8 cellular contexts compared by ENCODE assay signal in the genomic region with DNA sequence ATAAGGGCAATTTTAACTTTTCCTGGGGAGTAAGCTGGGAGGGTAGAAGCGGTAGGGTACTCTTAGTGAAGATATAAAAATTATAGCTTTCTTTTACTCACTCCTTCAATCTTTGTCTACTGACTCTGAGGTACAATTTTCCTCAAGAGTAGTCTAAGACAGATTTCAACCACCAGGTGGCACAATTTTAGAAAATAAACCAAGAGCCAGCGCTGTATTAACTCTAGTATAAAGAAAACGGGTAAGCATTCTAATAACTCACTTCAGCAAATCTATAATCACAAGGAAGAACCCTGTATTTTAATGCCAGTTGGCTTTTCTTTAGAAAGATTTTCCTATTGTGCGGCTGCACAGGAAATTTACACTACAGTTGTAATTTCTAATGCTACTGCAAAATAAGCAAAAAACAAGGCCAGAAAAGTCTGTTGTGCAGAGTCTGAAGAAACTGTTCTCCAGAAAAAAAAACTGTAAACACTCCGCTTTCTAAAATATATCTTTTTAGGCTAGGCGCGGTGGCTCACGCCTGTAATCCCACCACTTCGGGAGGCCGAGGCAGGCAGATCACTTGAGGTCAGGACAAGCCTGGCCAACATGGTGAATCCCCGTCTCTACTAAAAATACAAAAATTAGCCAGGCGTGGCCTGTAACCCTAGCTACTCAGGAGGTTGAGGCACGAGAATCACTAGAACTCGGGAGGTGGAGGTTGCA. TPM values are rescaled to one million over a fixed set of nuclear protein-coding genes. Genes with fewer than 3 reads are reported as not detected.
A peak's percentile ranks its signal among the peaks of the same experiment; 100 is the strongest.
DNase-seq lines count a peak whose midpoint lies in the region; ATAC-seq and TF ChIP-seq lines count a peak whose summit lies in the region.

No MANE protein-coding gene starts in this region.

- H3K4me1 Mint-ChIP-seq in T-cell (peaks cover 53 to 65% (median 65%) of the 10 kb centered on the region in 3 donors), endothelial cell (ENCODE audit: unreplicated experiment) (peaks cover 15% of the 10 kb centered on the region), nephron progenitor cell (peaks cover 45% of the 10 kb centered on the region)

- POLR2A ChIA-PET in T-cell (lab: Charles Lee): interaction anchor here (0.6 to 0.7 kb wide), 5 partner anchors 11 to 1399 kb away, joined by 3 to 6 read pairs (median 3); no protein-coding TSS in a partner anchor

- H3K27me3 Mint-ChIP-seq in T-cell (no peaks in the 10 kb centered on the region), endothelial cell (ENCODE audit: unreplicated experiment) (peaks cover 3% of the 10 kb centered on the region), nephron progenitor cell (ENCODE audit: low read depth, poor library complexity) (no peaks in the 10 kb centered on the region)

- H3K4me3 Mint-ChIP-seq in T-cell (peak overlapping the region; percentile 68 to 88 (median 78)), endothelial cell (ENCODE audit: unreplicated experiment) (peak overlapping the region; percentile 56), nephron progenitor cell (peak overlapping the region; percentile 97)

- H3K27ac Mint-ChIP-seq in T-cell (peak overlapping the region; percentile 82 to 93), endothelial cell (ENCODE audit: unreplicated experiment) (no peak overlapping the region), nephron progenitor cell (peak overlapping the region; percentile 21)

- no peaks in the 10 kb centered on the region for H3K9me3 Mint-ChIP-seq in T-cell
- no peaks in the 10 kb centered on the region for H3K9me3 Mint-ChIP-seq in endothelial cell (ENCODE audit: unreplicated experiment)
- H3K9me3 Mint-ChIP-seq in nephron progenitor cell: peaks cover 9% of the 10 kb centered on the region

- DNase-seq in activated T-cell treated with anti-CD3 and anti-CD28 coated beads for 4 hours (peak; percentile 26), LoVo (ENCODE audit: low spot score) (peak; percentile 70), T-cell (peak in 13 of 34 experiments; percentile 11 to 50 (median 24)), endothelial cell (ENCODE audit: low spot score) (peak; percentile 25), nephron progenitor cell (peak; percentile 12)
- DNase-seq in activated T-cell treated with anti-CD3 and anti-CD28 coated beads, Interleukin-2, amount 50 U/mL, for 48 hours: no peak

- H3K36me3 Mint-ChIP-seq in T-cell: peaks cover 8% of the 10 kb centered on the region
- H3K36me3 Mint-ChIP-seq in endothelial cell (ENCODE audit: low read depth, unreplicated experiment): peaks cover 3% of the 10 kb centered on the region
- peaks cover 28% of the 10 kb centered on the region for H3K36me3 Mint-ChIP-seq in nephron progenitor cell (ENCODE audit: low read depth)

- TF ChIP-seq CTCF in endothelial cell (IDR thresholded peaks at IDR 0.05; ENCODE audit: unreplicated experiment): peak; percentile 81
- peak; percentile 74 for TF ChIP-seq CTCF in nephron progenitor cell (IDR thresholded peaks at IDR 0.05)

- ATAC-seq in T-cell (replicated peaks in 1 of 4): no peak
- ATAC-seq in GM21423 (IDR thresholded peaks at IDR 0.05; ENCODE audit: unreplicated experiment): no peak
- ATAC-seq in GM21717 (IDR thresholded peaks at IDR 0.05; ENCODE audit: unreplicated experiment): no peak

- CTCF ChIA-PET in T-cell (lab: Charles Lee): interaction anchor here (0.5 to 4.9 kb wide), 20 partner anchors 8 to 90 kb away, joined by 3 to 29 read pairs (median 5); partner anchors contain the start of gene ATMIN (in 2 of the 2)

RNA-seq across cellular contexts. Expression of gene CMC2, which starts 1.9 kb away (rescaled TPM):
- total RNA-seq in T-cell (10 to 100 TPM; 29.9 to 56.1 (median 38.1) TPM), endothelial cell (ENCODE audit: unreplicated experiment) (51.1 TPM)

RNA-seq across cellular contexts. Expression of gene CENPN, which starts 2.2 kb away (rescaled TPM):
- total RNA-seq in T-cell (1 to 10 TPM; 1.3 to 9.0 (median 2.8) TPM), endothelial cell (ENCODE audit: unreplicated experiment) (17.0 TPM)

RNA-seq across cellular contexts. Expression of gene ATMIN, which starts 30.8 kb away (rescaled TPM):
- total RNA-seq in T-cell (10 to 100 TPM; 30.2 to 36.2 (median 31.8) TPM), endothelial cell (ENCODE audit: unreplicated experiment) (33.2 TPM)

Comparison
In these comparisons a context has a peak if more than half of its experiments do, and no peak if none do; other contexts are left out.
1. DNase-seq: peak in activated T-cell treated with anti-CD3 and anti-CD28 coated beads for 4 hours (single experiment), LoVo (single experiment), endothelial cell (single experiment) and nephron progenitor cell (single experiment); none in activated T-cell treated with anti-CD3 and anti-CD28 coated beads, Interleukin-2, amount 50 U/mL, for 48 hours (0 of 2).
2. Peak in every context shown above with its lines, with median percentiles within 50 percentile points of each other: H3K4me3 Mint-ChIP-seq.